17 cellular contexts compared by ENCODE assay signal in genomic region chr7:44709945-44710596, GRCh38. TPM values are rescaled to one million over a fixed set of nuclear protein-coding genes. Genes with fewer than 3 reads are reported as not detected.
DNase-seq lines count a peak whose midpoint lies in the region; ATAC-seq and TF ChIP-seq lines count a peak whose summit lies in the region.
"Had no signal": no experiment of that assay in that cellular context is flagged by ENCODE, and none has a peak within 500 bp of the region (broad histone marks: within the 10 kb centered on the region; RNA-seq: fewer than 3 reads in every experiment).

No MANE protein-coding gene starts in this region.

- no peaks in the 10 kb centered on the region for H3K27me3 ChIP-seq in breast epithelium
- H3K27me3 ChIP-seq: testis had no signal

- peaks cover 18% of the 10 kb centered on the region for H3K36me3 Mint-ChIP-seq in stimulated activated naive CD8-positive, alpha-beta T cell treated with anti-CD3 and anti-CD28 coated beads, Interleukin-15, Interleukin-2, amounts not matched to agents 100 ng/mL and 50 ng/mL, for 24 hours (ENCODE audit: low read depth)
- H3K36me3 Mint-ChIP-seq in naive thymus-derived CD8-positive, alpha-beta T cell: peaks cover 0 to 25% (median 6%) of the 10 kb centered on the region in 3 donors

- no peak for TF ChIP-seq CTCF in breast epithelium (IDR thresholded peaks at IDR 0.05)

- no peak for DNase-seq in stimulated activated naive CD8-positive, alpha-beta T cell treated with anti-CD3 and anti-CD28 coated beads, Interleukin-15, Interleukin-2, amounts not matched to agents 100 U/mL and 50 U/mL, for 24 hours
- no peak for DNase-seq in naive thymus-derived CD8-positive, alpha-beta T cell
- no peak for DNase-seq in breast epithelium (ENCODE audit: low spot score in 2 of 2)
- DNase-seq in 8988T: no peak
- DNase-seq in NCI-H2107 treated with DMSO at 0.1 percent for 48 hours (lab: John Stamatoyannopoulos, UW; ENCODE audit: unreplicated experiment): no peak
- DNase-seq: activated B cell treated with CpG ODN at 0.5 μM for 24 hours; activated CD4-positive, alpha-beta memory T cell treated with anti-CD3 and anti-CD28 coated beads for 36 hours; activated T-cell treated with anti-CD3 and anti-CD28 coated beads, Interleukin-2, amount 50 U/mL, for 1 hour; GOT3; NCI-H1105 treated with DMSO at 0.1 percent for 48 hours; SHP77 treated with DMSO at 0.1 percent for 48 hours; testis had no signal

- ATAC-seq in stimulated activated naive CD8-positive, alpha-beta T cell treated with anti-CD3 and anti-CD28 coated beads, Interleukin-15, Interleukin-2, amounts not matched to agents 100 U/mL and 50 U/mL, for 24 hours: no peak
- ATAC-seq in naive thymus-derived CD8-positive, alpha-beta T cell: no peak
- no peak for ATAC-seq in HG03108 (IDR thresholded peaks at IDR 0.05; ENCODE audit: unreplicated experiment)

- H3K9me3 ChIP-seq in breast epithelium: no peaks in the 10 kb centered on the region
- H3K9me3 ChIP-seq: testis had no signal

- H3K27me3 Mint-ChIP-seq in stimulated activated naive CD8-positive, alpha-beta T cell treated with anti-CD3 and anti-CD28 coated beads, Interleukin-15, Interleukin-2, amounts not matched to agents 100 ng/mL and 50 ng/mL, for 24 hours: no peaks in the 10 kb centered on the region
- no peaks in the 10 kb centered on the region for H3K27me3 Mint-ChIP-seq in naive thymus-derived CD8-positive, alpha-beta T cell
- H3K27me3 Mint-ChIP-seq: activated B cell treated with CpG ODN at 0.5 μM for 24 hours; activated CD4-positive, alpha-beta memory T cell treated with anti-CD3 and anti-CD28 coated beads for 36 hours; activated naive CD4-positive, alpha-beta T cell treated with anti-CD3 and anti-CD28 coated beads, Interleukin-2, amount 50 U/mL, for 24 hours had no signal

- H3K27ac Mint-ChIP-seq in stimulated activated naive CD8-positive, alpha-beta T cell treated with anti-CD3 and anti-CD28 coated beads, Interleukin-15, Interleukin-2, amounts not matched to agents 100 ng/mL and 50 ng/mL, for 24 hours: peak overlapping the region; percentile 11
- peak overlapping the region in 9 of 10 donors; percentile 3 to 86 (median 47) for H3K27ac Mint-ChIP-seq in naive thymus-derived CD8-positive, alpha-beta T cell
- H3K27ac Mint-ChIP-seq: activated B cell treated with CpG ODN at 0.5 μM for 24 hours; activated naive CD4-positive, alpha-beta T cell treated with anti-CD3 and anti-CD28 coated beads, Interleukin-2, amount 50 U/mL, for 24 hours; nephron had no signal

- H3K4me3 ChIP-seq in breast epithelium: no peak overlapping the region
- H3K4me3 ChIP-seq: testis had no signal

- H3K36me3 ChIP-seq in breast epithelium: no peaks in the 10 kb centered on the region

- H3K4me1 Mint-ChIP-seq in stimulated activated naive CD8-positive, alpha-beta T cell treated with anti-CD3 and anti-CD28 coated beads, Interleukin-15, Interleukin-2, amounts not matched to agents 100 ng/mL and 50 ng/mL, for 24 hours (ENCODE audit: low read depth): no peaks in the 10 kb centered on the region
- peaks cover 5 to 9% (median 8%) of the 10 kb centered on the region in 4 donors for H3K4me1 Mint-ChIP-seq in naive thymus-derived CD8-positive, alpha-beta T cell
- H3K4me1 Mint-ChIP-seq: activated B cell treated with CpG ODN at 0.5 μM for 24 hours, nephron had no signal

- POLR2A ChIA-PET in naive thymus-derived CD8-positive, alpha-beta T cell (lab: Charles Lee): interaction anchor here (0.6 kb wide), 1 partner anchor 433 kb away, joined by 6 read pairs; no protein-coding TSS in a partner anchor

- no peak for TF ChIP-seq POLR2A in breast epithelium (IDR thresholded peaks at IDR 0.05)

- no peaks in the 10 kb centered on the region for H3K9me3 Mint-ChIP-seq in stimulated activated naive CD8-positive, alpha-beta T cell treated with anti-CD3 and anti-CD28 coated beads, Interleukin-15, Interleukin-2, amounts not matched to agents 100 ng/mL and 50 ng/mL, for 24 hours
- no peaks in the 10 kb centered on the region for H3K9me3 Mint-ChIP-seq in naive thymus-derived CD8-positive, alpha-beta T cell
- H3K9me3 Mint-ChIP-seq: activated B cell treated with CpG ODN at 0.5 μM for 24 hours; activated CD4-positive, alpha-beta memory T cell treated with anti-CD3 and anti-CD28 coated beads for 36 hours; activated naive CD4-positive, alpha-beta T cell treated with anti-CD3 and anti-CD28 coated beads, Interleukin-2, amount 50 U/mL, for 24 hours had no signal

- no peaks in the 10 kb centered on the region for H3K4me1 ChIP-seq in breast epithelium
- H3K4me1 ChIP-seq: testis had no signal

- H3K27ac ChIP-seq in angular gyrus (ENCODE audit: low read depth, low read length) (peak overlapping the region; percentile 37), breast epithelium (no peak overlapping the region)
- H3K27ac ChIP-seq: testis had no signal

- intact Hi-C loops in breast epithelium (cut with DNase I; ENCODE audit: low total_unique reads): no loop called here

- H3K4me3 Mint-ChIP-seq in stimulated activated naive CD8-positive, alpha-beta T cell treated with anti-CD3 and anti-CD28 coated beads, Interleukin-15, Interleukin-2, amounts not matched to agents 100 ng/mL and 50 ng/mL, for 24 hours: no peak overlapping the region
- no peak overlapping the region for H3K4me3 Mint-ChIP-seq in naive thymus-derived CD8-positive, alpha-beta T cell
- H3K4me3 Mint-ChIP-seq: activated B cell treated with CpG ODN at 0.5 μM for 24 hours; activated CD4-positive, alpha-beta memory T cell treated with anti-CD3 and anti-CD28 coated beads for 36 hours; activated naive CD4-positive, alpha-beta T cell treated with anti-CD3 and anti-CD28 coated beads, Interleukin-2, amount 50 U/mL, for 24 hours; nephron had no signal

RNA-seq across cellular contexts. Expression of gene ZMIZ2, which starts 38.6 kb away (rescaled TPM):
- 100 to 1,000 TPM; 142 to 149 TPM for total RNA-seq in naive thymus-derived CD8-positive, alpha-beta T cell
- polyA plus RNA-seq in naive thymus-derived CD8-positive, alpha-beta T cell: 1 to 10 TPM; 2.6 to 8.1 (median 4.9) TPM
- 10 to 100 TPM; 12.5 to 30.1 (median 23.6) TPM for total RNA-seq in breast epithelium

Comparison
In these comparisons a context has a peak if more than half of its experiments do, and no peak if none do; other contexts are left out.
1. RNA of gene ZMIZ2, which starts 38.6 kb away (total RNA-seq): 142 to 149 TPM in naive thymus-derived CD8-positive, alpha-beta T cell; 12.5 to 30.1 TPM in breast epithelium; every median in the first group is over 4 times any median in the second.